Comparison of ENCODE assay signal across 2 cellular contexts in the genomic region with DNA sequence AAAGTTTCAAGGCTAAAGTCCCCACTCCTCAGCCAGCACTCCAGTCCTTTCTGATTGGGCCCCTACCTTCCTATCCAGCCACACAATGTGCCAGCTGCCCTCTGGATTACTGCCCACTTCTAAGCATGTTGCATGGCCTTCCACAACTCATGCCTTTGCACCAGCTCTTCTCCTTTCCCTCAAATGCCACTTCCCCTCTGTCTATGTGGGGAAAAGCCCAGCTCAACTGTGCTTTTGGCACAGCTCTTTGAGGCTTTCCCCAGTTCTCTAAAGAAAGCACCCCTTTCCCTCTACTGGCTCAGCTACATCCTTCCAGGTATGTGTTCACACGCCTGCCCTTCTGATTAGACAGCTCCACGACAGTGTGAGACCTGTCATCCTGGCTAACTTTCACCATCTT.
A peak's percentile ranks its signal among the peaks of the same experiment; 100 is the strongest.
TF ChIP-seq lines count a peak whose summit lies in the region.

No MANE protein-coding gene starts in this region.

TF ChIP-seq in HEK293, 187 proteins besides CTCF, POLR2A, EP300 and RAD21:
- no peak for TF ChIP-seq ZNF302 (tag by site-specific recombination; IDR thresholded peaks at IDR 0.05; ENCODE audit: low read depth)
- TF ChIP-seq ZNF521 (tag by site-specific recombination; IDR thresholded peaks at IDR 0.05): no peak
- TF ChIP-seq KLF9 (tag by site-specific recombination; IDR thresholded peaks at IDR 0.05; ENCODE audit: low read depth): no peak
- TF ChIP-seq PRDM1 (tag by site-specific recombination; IDR thresholded peaks at IDR 0.05): peak; percentile 23; the same call in 1 of the 2 replicates
- TF ChIP-seq BCL11B (tag by site-specific recombination; IDR thresholded peaks at IDR 0.05; ENCODE audit: low read depth): no peak

TF ChIP-seq in GM12878, 131 proteins besides CTCF, POLR2A, EP300 and RAD21:
- no peak for TF ChIP-seq MXI1 (IDR thresholded peaks at IDR 0.05; ENCODE audit: low read depth, low read length)
- TF ChIP-seq, protein P1, sequence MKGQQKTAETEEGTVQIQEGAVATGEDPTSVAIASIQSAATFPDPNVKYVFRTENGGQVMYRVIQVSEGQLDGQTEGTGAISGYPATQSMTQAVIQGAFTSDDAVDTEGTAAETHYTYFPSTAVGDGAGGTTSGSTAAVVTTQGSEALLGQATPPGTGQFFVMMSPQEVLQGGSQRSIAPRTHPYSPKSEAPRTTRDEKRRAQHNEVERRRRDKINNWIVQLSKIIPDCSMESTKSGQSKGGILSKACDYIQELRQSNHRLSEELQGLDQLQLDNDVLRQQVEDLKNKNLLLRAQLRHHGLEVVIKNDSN (IDR thresholded peaks at IDR 0.05; ENCODE audit: borderline replicate concordance, extremely low read length, insufficient read depth, low read depth, low read length): no peak
- TF ChIP-seq TCF3 (IDR thresholded peaks at IDR 0.05; ENCODE audit: borderline replicate concordance, insufficient read depth, low read depth, low read length): no peak
- TF ChIP-seq CBX5 (IDR thresholded peaks at IDR 0.05; ENCODE audit: low read depth): no peak
- TF ChIP-seq SPI1 (IDR thresholded peaks at IDR 0.05; ENCODE audit: borderline replicate concordance, insufficient read depth, low read depth, low read length): peak; percentile 27; the same call in 1 of the 2 replicates
